9 cellular contexts compared by ENCODE assay signal in the genomic region with DNA sequence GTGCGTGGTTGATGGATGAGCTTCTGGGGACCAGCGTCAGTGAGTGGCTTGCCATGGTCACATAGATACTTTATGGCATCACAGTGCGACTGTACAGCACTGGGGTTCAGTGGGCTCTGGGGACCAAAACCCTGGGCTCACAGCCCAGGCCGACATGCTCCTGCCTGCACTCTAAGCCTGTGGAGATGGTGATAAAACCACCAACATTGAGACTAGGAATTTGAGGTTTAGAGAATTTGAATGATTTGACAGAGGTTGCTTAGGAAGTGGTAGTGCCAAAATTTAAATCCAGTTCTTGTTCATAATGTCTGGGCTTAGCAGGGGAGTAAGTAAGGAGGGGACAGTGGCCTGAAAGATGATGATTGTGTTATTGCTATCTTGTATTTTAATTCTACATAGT.
"Had no signal": no experiment of that assay in that cellular context is flagged by ENCODE, and none has a peak within 500 bp of the region (broad histone marks: within the 10 kb centered on the region; RNA-seq: fewer than 3 reads in every experiment).

No MANE protein-coding gene starts in this region.

- ATAC-seq: HCT116, HepG2 had no signal

- H3K9ac ChIP-seq: GM23248 had no signal

- H2AFZ ChIP-seq: GM23248 had no signal

- H3K36me3 ChIP-seq: HAP-1 had no signal

- H3K4me3 ChIP-seq: GM23248, HAP-1 had no signal

- H3K4me3 Mint-ChIP-seq: HFFc6, IgD-negative memory B cell had no signal

- DNase-seq: GM23248, GOT3, H7, HFFc6 had no signal

- H3K4me1 ChIP-seq: HAP-1 had no signal

- FAIRE-seq: HepG2 had no signal

- H3K27ac ChIP-seq: GM23248, HL-60 had no signal

- H3K9me3 ChIP-seq: HAP-1 had no signal

- H3K36me3 Mint-ChIP-seq: IgD-negative memory B cell had no signal

- H3K4me1 Mint-ChIP-seq: IgD-negative memory B cell had no signal

- H3K27ac Mint-ChIP-seq: HFFc6, IgD-negative memory B cell had no signal
